In the genomic region with DNA sequence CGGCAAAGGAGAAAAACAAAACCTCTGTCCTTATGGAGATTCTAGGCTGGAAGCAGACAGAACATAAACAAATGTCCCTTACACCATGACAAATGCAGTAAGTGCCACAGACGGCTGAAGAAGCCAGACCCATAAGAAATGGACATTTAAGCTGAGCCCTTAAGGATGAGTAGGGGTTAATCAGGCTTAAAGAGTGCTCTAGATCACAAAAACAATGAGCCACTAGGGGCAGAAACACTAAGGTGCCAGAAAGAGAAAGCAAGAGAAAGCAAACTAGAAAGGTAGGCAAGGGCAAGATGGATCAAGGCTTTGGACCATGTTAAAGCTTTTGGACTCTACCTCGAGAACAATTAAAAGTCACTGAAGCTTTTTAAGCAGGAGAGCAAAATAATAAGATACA, we compare ENCODE assay signal across 15 cellular contexts.
DNase-seq lines count a peak whose midpoint lies in the region; ATAC-seq, FAIRE-seq and TF ChIP-seq lines count a peak whose summit lies in the region.
"Had no signal": no experiment of that assay in that cellular context is flagged by ENCODE, and none has a peak within 500 bp of the region (broad histone marks: within the 10 kb centered on the region; RNA-seq: fewer than 3 reads in every experiment).

No MANE protein-coding gene starts in this region.

- DNase-seq in MCF 10A (ENCODE audit: unreplicated experiment): peak; percentile 33
- DNase-seq in breast epithelium (ENCODE audit: low spot score in 2 of 2): no peak
- peak; percentile 86 for DNase-seq in NCI-H82 (lab: John Stamatoyannopoulos, UW)
- no peak for DNase-seq in H1 (ENCODE audit: low read depth in 1 of 2, low spot score in 2 of 2)
- DNase-seq in type B pancreatic cell (ENCODE audit: extremely low spot score, unreplicated experiment): no peak
- DNase-seq in activated T-cell treated with anti-CD3 and anti-CD28 coated beads, Interleukin-2, amount 50 U/mL, for 48 hours: no peak
- no peak for DNase-seq in NCI-H146 (lab: John Stamatoyannopoulos, UW)
- DNase-seq: activated T-cell treated with anti-CD3 and anti-CD28 coated beads, Interleukin-2, amount 50 U/mL, for 4 hours; amygdala; lower lobe of right lung; NCI-H1436 treated with DMSO at 0.1 percent for 48 hours; occipital lobe; transverse colon had no signal

- no peak overlapping the region for H4K5ac ChIP-seq in H1 (ENCODE audit: insufficient read length, low read depth, low read length)

- no peak overlapping the region for H3K4me2 ChIP-seq in H1 (ENCODE audit: insufficient read depth in 1 of 2, low read depth in 2 of 2, low read length in 2 of 2)
- H3K4me2 ChIP-seq: A549 had no signal

- no peak overlapping the region for H3K4ac ChIP-seq in H1 (replicated peaks; ENCODE audit: insufficient read length, low read depth, low read length)

- no peak overlapping the region for H3K27ac ChIP-seq in breast epithelium
- no peak overlapping the region for H3K27ac ChIP-seq in H1 (ENCODE audit: low read depth, low read length)
- H3K27ac ChIP-seq: A549, lower lobe of right lung, transverse colon had no signal

- POLR2A ChIA-PET in MCF 10A (lab: Yijun Ruan, JAX) (no interaction called here), H1 (lab: Charles Lee; ENCODE audit: partially characterized antibody) (interaction anchor here (1.0 kb wide), 1 partner anchor 242 kb away, joined by 3 read pairs; no protein-coding TSS in a partner anchor)

- H3K27ac Mint-ChIP-seq in MCF 10A (ENCODE audit: low read depth, unreplicated experiment) (no peak overlapping the region), type B pancreatic cell (no peak overlapping the region)

- H3K4me3 Mint-ChIP-seq in MCF 10A (ENCODE audit: unreplicated experiment): no peak overlapping the region
- H3K4me3 Mint-ChIP-seq in type B pancreatic cell: no peak overlapping the region
- H3K4me3 Mint-ChIP-seq: activated T-cell treated with anti-CD3 and anti-CD28 coated beads, Interleukin-2, amount 50 U/mL, for 4 hours had no signal

- H3K9ac ChIP-seq in H1 (replicated peaks in 1 of 4; ENCODE audit: extremely low read depth in 1 of 4, low read depth in 3 of 4, low read length in 3 of 4): no peak overlapping the region

- H3K18ac ChIP-seq in H1 (ENCODE audit: extremely low read depth, low read length): no peak overlapping the region

- no peaks in the 10 kb centered on the region for H3K4me1 ChIP-seq in breast epithelium
- H3K4me1 ChIP-seq in H1 (replicated peaks in 1 of 4; ENCODE audit: control insufficient read depth in 3 of 4, insufficient read depth in 4 of 4, low read length in 3 of 4): peaks cover 0 to 11% (median 3%) of the 10 kb centered on the region in 4 experiments; a peak in 5 of 7 replicates
- H3K4me1 ChIP-seq: A549, lower lobe of right lung, transverse colon had no signal

- no peak for TF ChIP-seq EP300 in H1 (IDR thresholded peaks at IDR 0.05; ENCODE audit: borderline replicate concordance in 1 of 2, low read depth in 2 of 2, low read length in 2 of 2)

- H3K27me3 ChIP-seq in breast epithelium (no peaks in the 10 kb centered on the region), H1 (replicated peaks in 1 of 4; ENCODE audit: control insufficient read depth in 3 of 4, extremely low read depth in 1 of 4, insufficient read depth in 3 of 4, low read length in 3 of 4) (no peaks in the 10 kb centered on the region)
- H3K27me3 ChIP-seq: transverse colon had no signal

- intact Hi-C loops in MCF 10A (cut with micrococcal nuclease): no loop called here
- intact Hi-C loops in breast epithelium (cut with DNase I; ENCODE audit: low total_unique reads): no loop called here

- no peaks in the 10 kb centered on the region for H3K23me2 ChIP-seq in H1 (ENCODE audit: low read depth, low read length)

- no peak overlapping the region for H2AK5ac ChIP-seq in H1 (ENCODE audit: low read depth, low read length)

- H4K20me1 ChIP-seq in H1 (replicated peaks in 1 of 2; ENCODE audit: control insufficient read depth in 1 of 2, insufficient read depth in 2 of 2, low read length in 2 of 2): no peaks in the 10 kb centered on the region

- BruUV-seq in MCF 10A (replicated peaks; lab: Mats Ljungman, UMichigan): no TSS peak

- H3K4me1 Mint-ChIP-seq in MCF 10A (ENCODE audit: insufficient read depth, unreplicated experiment) (peaks cover 4% of the 10 kb centered on the region), type B pancreatic cell (ENCODE audit: unreplicated experiment) (peaks cover 34% of the 10 kb centered on the region)

- ATAC-seq in GM21381 (IDR thresholded peaks at IDR 0.05; ENCODE audit: unreplicated experiment): no peak
- ATAC-seq: activated T-cell treated with anti-CD3 and anti-CD28 coated beads, Interleukin-2, amount 50 U/mL, for 4 hours; lower lobe of right lung had no signal

- TF ChIP-seq CTCF in MCF 10A (IDR thresholded peaks at IDR 0.05; ENCODE audit: unreplicated experiment): peak; percentile 16
- no peak for TF ChIP-seq CTCF in breast epithelium (IDR thresholded peaks at IDR 0.05)
- TF ChIP-seq CTCF in H1 (IDR thresholded peaks at IDR 0.05; ENCODE audit: control extremely low read depth in 1 of 3, insufficient read depth in 1 of 3, low read depth in 1 of 3, low read length in 3 of 3): peak in 2 of 3 experiments; percentile 17 to 40; a peak in 2 of 4 replicates
- TF ChIP-seq CTCF in type B pancreatic cell (conservative IDR thresholded peaks at IDR 0.05): peak; percentile 51

- H2BK20ac ChIP-seq in H1 (ENCODE audit: low read length): no peak overlapping the region

- no peak overlapping the region for H2AFZ ChIP-seq in H1 (ENCODE audit: low read length)

- no peak overlapping the region for H3K14ac ChIP-seq in H1 (ENCODE audit: insufficient read length)

- TF ChIP-seq POLR2A in breast epithelium (IDR thresholded peaks at IDR 0.05): no peak
- no peak for TF ChIP-seq POLR2A in H1 (IDR thresholded peaks at IDR 0.05; ENCODE audit: control extremely low read depth in 1 of 2, low read depth in 2 of 2, low read length in 2 of 2)

- 81% methylated on average over 3 of the region's 3 CpGs; no CpG with 5 or more reads in 1 of the 2 experiments for WGBS in H1 (ENCODE audit: extremely low coverage in 1 of 2, insufficient coverage in 1 of 2, insufficient read length in 1 of 2, insufficient replicate concordance in 2 of 2, low coverage in 1 of 2, low lambda C conversion rate in 2 of 2, missing lambda C conversion rate in 1 of 2), 2 experiments

- no peak overlapping the region for H2BK120ac ChIP-seq in H1 (replicated peaks; ENCODE audit: low read depth, low read length)

- H3K36me3 ChIP-seq in breast epithelium (no peaks in the 10 kb centered on the region), H1 (ENCODE audit: control insufficient read depth in 2 of 4, insufficient read depth in 4 of 4, low read length in 3 of 4) (no peaks in the 10 kb centered on the region)
- H3K36me3 ChIP-seq: lower lobe of right lung, transverse colon had no signal

- H4K91ac ChIP-seq in H1 (replicated peaks; ENCODE audit: insufficient read length, low read length): no peak overlapping the region

- H3K36me3 Mint-ChIP-seq in MCF 10A (ENCODE audit: insufficient read depth, unreplicated experiment) (no peaks in the 10 kb centered on the region), type B pancreatic cell (peaks cover under 1% of the 10 kb centered on the region)

- H2BK15ac ChIP-seq in H1 (ENCODE audit: low read length): no peak overlapping the region

- H2BK12ac ChIP-seq in H1 (ENCODE audit: low read depth, low read length): no peak overlapping the region; the same call in 1 of the 2 replicates

- CTCF ChIA-PET in MCF 10A (lab: Yijun Ruan, JAX): interaction anchor here (0.5 to 2.0 kb wide), 4 partner anchors 12 to 255 kb away, joined by 3 to 4 read pairs (median 4); no protein-coding TSS in a partner anchor
- CTCF ChIA-PET in H1 (lab: Charles Lee; ENCODE audit: partially characterized antibody): interaction anchor here (0.7 to 2.2 kb wide), 18 partner anchors 9 to 237 kb away, joined by 3 to 13 read pairs (median 3); no protein-coding TSS in a partner anchor

- H3K79me2 ChIP-seq in H1 (ENCODE audit: control insufficient read depth in 1 of 2, insufficient read depth in 2 of 2, low read length in 2 of 2): no peaks in the 10 kb centered on the region

- H3K4me3 ChIP-seq in breast epithelium: no peak overlapping the region
- no peak overlapping the region for H3K4me3 ChIP-seq in H1 (ENCODE audit: extremely low read depth in 1 of 4, insufficient read depth in 2 of 4, low read depth in 3 of 4, low read length in 4 of 4)
- H3K4me3 ChIP-seq: A549, lower lobe of right lung, transverse colon had no signal

- peak; percentile 19 for FAIRE-seq in H1 (lab: Jason Lieb, UNC)
- FAIRE-seq: A549 had no signal

- H4K8ac ChIP-seq in H1 (ENCODE audit: extremely low read depth, insufficient read depth, low read length): no peak overlapping the region

- H3K23ac ChIP-seq in H1 (ENCODE audit: insufficient read length): no peak overlapping the region

- no peaks in the 10 kb centered on the region for H3K79me1 ChIP-seq in H1 (ENCODE audit: low read depth, low read length)

- H2BK5ac ChIP-seq in H1 (ENCODE audit: low read depth, low read length): no peak overlapping the region

- H3K56ac ChIP-seq in H1 (replicated peaks; ENCODE audit: insufficient read length, low read depth, low read length): no peak overlapping the region

- H3K9me3 ChIP-seq in breast epithelium (no peaks in the 10 kb centered on the region), H1 (ENCODE audit: insufficient read depth in 2 of 2, low read depth in 1 of 2, low read length in 1 of 2) (peaks cover 2 to 5% of the 10 kb centered on the region in 2 experiments; a peak in 2 of 4 replicates)
- H3K9me3 ChIP-seq: lower lobe of right lung, transverse colon had no signal

- H3K9me3 Mint-ChIP-seq in MCF 10A (ENCODE audit: unreplicated experiment): no peaks in the 10 kb centered on the region
- H3K9me3 Mint-ChIP-seq in type B pancreatic cell: peaks cover 7% of the 10 kb centered on the region

- TF ChIP-seq RAD21 in H1 (IDR thresholded peaks at IDR 0.05 in 1 of 2, conservative IDR thresholded peaks at IDR 0.05 in 1 of 2; ENCODE audit: low read depth in 2 of 2, low read length in 2 of 2): no peak; a peak in 1 of 4 replicates

- H3K27me3 Mint-ChIP-seq in MCF 10A (ENCODE audit: insufficient read depth, unreplicated experiment): no peaks in the 10 kb centered on the region
- H3K27me3 Mint-ChIP-seq in type B pancreatic cell: peaks cover 7% of the 10 kb centered on the region

TF ChIP-seq in H1, 55 proteins besides CTCF, POLR2A, EP300 and RAD21 (continues in another document):
- TF ChIP-seq BACH1 (IDR thresholded peaks at IDR 0.05; ENCODE audit: low read length) (no peak), CBX5 (IDR thresholded peaks at IDR 0.05; ENCODE audit: low read depth, low read length) (no peak), BRCA1 (IDR thresholded peaks at IDR 0.05; ENCODE audit: low read depth, low read length) (no peak), NANOG (IDR thresholded peaks at IDR 0.05; ENCODE audit: insufficient read depth, low read depth, low read length, poor library complexity, severe bottlenecking) (no peak), TAF7 (optimal IDR thresholded peaks at IDR 0.05; ENCODE audit: borderline replicate concordance, low read depth, low read length) (no peak), CTBP2 (IDR thresholded peaks at IDR 0.05; ENCODE audit: borderline replicate concordance, insufficient read depth, insufficient read length, low read length) (no peak), KDM4A (IDR thresholded peaks at IDR 0.05; ENCODE audit: low read depth, low read length, severe bottlenecking) (no peak)

Comparison
In these comparisons a context has a peak if more than half of its experiments do, and no peak if none do; other contexts are left out.
1. DNase-seq: peak in MCF 10A (single experiment) and NCI-H82 (single experiment); none in breast epithelium (0 of 2), H1 (0 of 2), type B pancreatic cell (single experiment), activated T-cell treated with anti-CD3 and anti-CD28 coated beads, Interleukin-2, amount 50 U/mL, for 48 hours (0 of 2) and NCI-H146 (single experiment).
2. CTCF ChIP-seq: peak in MCF 10A (single experiment), H1 (2 of 3) and type B pancreatic cell (single experiment); none in breast epithelium (0 of 3).